Comparison of ENCODE assay signal across 3 cellular contexts in genomic region chr11:99198215-99198614, GRCh38.
A peak's percentile ranks its signal among the peaks of the same experiment; 100 is the strongest.
TF ChIP-seq lines count a peak whose summit lies in the region.

No MANE protein-coding gene starts in this region.

TF ChIP-seq in liver, 16 proteins besides CTCF, POLR2A, EP300 and RAD21:
- TF ChIP-seq GABPA (IDR thresholded peaks at IDR 0.05 in 1 of 2, conservative IDR thresholded peaks at IDR 0.05 in 1 of 2) (no peak), HNF4G (IDR thresholded peaks at IDR 0.05) (peak; percentile 18), EGR1 (IDR thresholded peaks at IDR 0.05; ENCODE audit: low read depth in 2 of 2) (no peak), HNF4A (conservative IDR thresholded peaks at IDR 0.05) (peak; percentile 85 to 90), RXRA (IDR thresholded peaks at IDR 0.05) (peak in 1 of 2 donors; percentile 52), SP1 (IDR thresholded peaks at IDR 0.05) (peak; percentile 53), JUND (IDR thresholded peaks at IDR 0.05) (peak in 1 of 2 donors; percentile 59)

TF ChIP-seq in HepG2, 621 proteins besides CTCF, POLR2A, EP300 and RAD21:
- TF ChIP-seq ZNF20 (CRISPR knock-in tag; IDR thresholded peaks at IDR 0.05) (no peak), CBX1 (IDR thresholded peaks at IDR 0.05; ENCODE audit: low read depth) (no peak), NCOA2 (CRISPR knock-in tag; IDR thresholded peaks at IDR 0.05) (no peak), ARID4A (CRISPR knock-in tag; IDR thresholded peaks at IDR 0.05; ENCODE audit: borderline replicate concordance) (no peak), ZNF841 (CRISPR knock-in tag; IDR thresholded peaks at IDR 0.05; ENCODE audit: borderline replicate concordance) (no peak), ZNF264 (CRISPR knock-in tag; IDR thresholded peaks at IDR 0.05) (no peak), ZNF674 (CRISPR knock-in tag; IDR thresholded peaks at IDR 0.05; ENCODE audit: low read depth) (no peak), SOX13 (IDR thresholded peaks at IDR 0.05) (no peak), SOX13 (CRISPR knock-in tag; conservative IDR thresholded peaks at IDR 0.05 in 1 of 2, IDR thresholded peaks at IDR 0.05 in 1 of 2) (no peak)

TF ChIP-seq in H1, 55 proteins besides CTCF, POLR2A, EP300 and RAD21:
- no peak for TF ChIP-seq RXRA (IDR thresholded peaks at IDR 0.05; ENCODE audit: insufficient read depth, low read depth, low read length)
- no peak for TF ChIP-seq SIX5 (IDR thresholded peaks at IDR 0.05; ENCODE audit: low read depth, low read length)
- no peak for TF ChIP-seq ASH2L (IDR thresholded peaks at IDR 0.05; ENCODE audit: low read length)
- no peak for TF ChIP-seq EGR1 (IDR thresholded peaks at IDR 0.05; ENCODE audit: borderline replicate concordance, low read depth, low read length)
- no peak for TF ChIP-seq SRF (IDR thresholded peaks at IDR 0.05; ENCODE audit: low read depth, low read length)
- TF ChIP-seq SP1 (IDR thresholded peaks at IDR 0.05; ENCODE audit: low read depth, low read length) = no peak
- no peak for TF ChIP-seq SP2 (IDR thresholded peaks at IDR 0.05; ENCODE audit: low read length)
- no peak for TF ChIP-seq CBX5 (IDR thresholded peaks at IDR 0.05; ENCODE audit: low read depth, low read length)
- no peak for TF ChIP-seq CHD1 (IDR thresholded peaks at IDR 0.05; ENCODE audit: low read depth, low read length)
- no peak for TF ChIP-seq RNF2 (IDR thresholded peaks at IDR 0.05; ENCODE audit: borderline replicate concordance, low read depth, low read length, missing control alignments, poor library complexity, severe bottlenecking)
- TF ChIP-seq POLR2AphosphoS5 (IDR thresholded peaks at IDR 0.05; ENCODE audit: low read depth, low read length) = no peak
- no peak for TF ChIP-seq ZNF274 (IDR thresholded peaks at IDR 0.05; ENCODE audit: borderline replicate concordance, extremely low read depth, low read length)
